27 cellular contexts compared by ENCODE assay signal in the genomic region with DNA sequence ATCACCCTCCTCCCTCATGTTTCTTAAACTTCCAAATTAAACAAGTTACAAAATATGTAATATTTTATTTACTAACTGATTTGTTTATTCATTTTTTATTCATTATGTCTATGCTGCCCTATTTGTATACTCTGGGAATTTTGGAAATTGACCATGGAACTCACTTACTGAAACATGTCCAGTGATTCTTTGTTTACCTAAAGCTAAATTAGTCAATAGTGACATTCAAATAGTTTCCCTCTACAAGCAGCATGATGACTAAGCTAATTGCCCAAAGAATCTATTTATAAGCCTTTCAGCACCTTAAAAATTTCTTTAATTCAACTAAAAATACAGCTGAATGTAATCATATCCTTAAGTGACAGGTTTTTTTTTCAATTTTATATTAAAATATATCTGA.
"Had no signal": no experiment of that assay in that cellular context is flagged by ENCODE, and none has a peak within 500 bp of the region (broad histone marks: within the 10 kb centered on the region; RNA-seq: fewer than 3 reads in every experiment).

No MANE protein-coding gene starts in this region.

- H3K36me3 ChIP-seq: ascending aorta, heart right ventricle, neural progenitor cell, right atrium auricular region, stomach, upper lobe of left lung had no signal

- H3K4me1 ChIP-seq: ascending aorta, heart right ventricle, neural progenitor cell, right atrium auricular region, stomach, testis, upper lobe of left lung had no signal

- H3K4me3 ChIP-seq: ascending aorta, heart right ventricle, mucosa of descending colon, neural progenitor cell, right atrium auricular region, stomach, testis, upper lobe of left lung had no signal

- H3K9me3 ChIP-seq: ascending aorta, heart right ventricle, mucosa of descending colon, right atrium auricular region, stomach, testis, upper lobe of left lung had no signal

- H3K27me3 Mint-ChIP-seq: activated naive CD4-positive, alpha-beta T cell treated with anti-CD3 and anti-CD28 coated beads, Interleukin-2, amount 10 ng/mL, durations not matched to agents 7 days and 5 days; activated naive CD8-positive, alpha-beta T cell treated with anti-CD3 and anti-CD28 coated beads, Interleukin-2, amount 50 U/mL, for 24 hours; memory B cell; naive thymus-derived CD4-positive, alpha-beta T cell; progenitor cell of endocrine pancreas had no signal

- H3K36me3 Mint-ChIP-seq: activated naive CD4-positive, alpha-beta T cell treated with anti-CD3 and anti-CD28 coated beads, Interleukin-2, amount 10 ng/mL, durations not matched to agents 7 days and 5 days; immature natural killer cell; memory B cell; naive thymus-derived CD4-positive, alpha-beta T cell; neural progenitor cell; stimulated activated effector memory CD8-positive, alpha-beta T cell treated with anti-CD3 and anti-CD28 coated beads, Interleukin-12 subunit alpha, Interleukin-12 subunit beta, amount 100 ng/mL, for 72 hours had no signal

- H3K4me3 Mint-ChIP-seq: activated naive CD4-positive, alpha-beta T cell treated with anti-CD3 and anti-CD28 coated beads, Interleukin-2, amount 10 ng/mL, durations not matched to agents 7 days and 5 days; activated naive CD8-positive, alpha-beta T cell treated with anti-CD3 and anti-CD28 coated beads, Interleukin-2, amount 50 U/mL, for 24 hours; immature natural killer cell; memory B cell; naive thymus-derived CD4-positive, alpha-beta T cell; neural progenitor cell; stimulated activated effector memory CD8-positive, alpha-beta T cell treated with anti-CD3 and anti-CD28 coated beads, Interleukin-12 subunit alpha, Interleukin-12 subunit beta, amount 100 ng/mL, for 72 hours had no signal

- H3K27me3 ChIP-seq: ascending aorta, heart right ventricle, neural progenitor cell, right atrium auricular region, stomach, testis, upper lobe of left lung had no signal

- DNase-seq: activated CD4-positive, alpha-beta T cell treated with anti-CD3 and anti-CD28 coated beads, Interleukin-2, amount 50 U/mL, for 1 hour; activated CD4-positive, CD25-positive, alpha-beta regulatory T cell treated with anti-CD3 and anti-CD28 coated beads, Interleukin-2, amount 50 U/mL, for 72 hours; activated CD8-positive, alpha-beta memory T cell treated with anti-CD3 and anti-CD28 coated beads, Interleukin-2, amount 50 U/mL, for 4 hours; activated effector memory CD4-positive, alpha-beta T cell treated with Interleukin-2 at 50 U/mL for 16 hours; activated naive CD4-positive, alpha-beta T cell treated with anti-CD3 and anti-CD28 coated beads, Interleukin-2, amount 10 ng/mL, durations not matched to agents 7 days and 5 days; activated naive CD8-positive, alpha-beta T cell treated with anti-CD3 and anti-CD28 coated beads, Interleukin-2, amount 50 U/mL, for 24 hours; activated T-cell treated with anti-CD3 and anti-CD28 coated beads, Interleukin-2, amount 50 U/mL, for 48 hours; cortex of kidney; effector CD4-positive, alpha-beta T cell; heart right ventricle; immature natural killer cell; kidney glomerular epithelial cell; left ventricle myocardium superior; naive thymus-derived CD4-positive, alpha-beta T cell; small intestine; stimulated activated CD4-positive, alpha-beta T cell treated with anti-CD3 and anti-CD28 coated beads, Interleukin-4, amount 100 ng/mL, for 24 hours; stomach; testis; upper lobe of left lung had no signal

- H3K9me3 Mint-ChIP-seq: memory B cell, neural progenitor cell had no signal

- H3K27ac ChIP-seq: ascending aorta, heart right ventricle, neural progenitor cell, right atrium auricular region, testis, upper lobe of left lung, VCaP had no signal

- H3K27ac Mint-ChIP-seq: activated naive CD4-positive, alpha-beta T cell treated with anti-CD3 and anti-CD28 coated beads, Interleukin-2, amount 10 ng/mL, durations not matched to agents 7 days and 5 days; activated naive CD8-positive, alpha-beta T cell treated with anti-CD3 and anti-CD28 coated beads, Interleukin-2, amount 50 U/mL, for 24 hours; immature natural killer cell; memory B cell; naive thymus-derived CD4-positive, alpha-beta T cell; neural progenitor cell; progenitor cell of endocrine pancreas; stimulated activated effector memory CD8-positive, alpha-beta T cell treated with anti-CD3 and anti-CD28 coated beads, Interleukin-12 subunit alpha, Interleukin-12 subunit beta, amount 100 ng/mL, for 72 hours had no signal

- ATAC-seq: activated naive CD8-positive, alpha-beta T cell treated with anti-CD3 and anti-CD28 coated beads, Interleukin-2, amount 50 U/mL, for 24 hours; heart right ventricle; left ventricle myocardium superior; mucosa of descending colon; naive thymus-derived CD4-positive, alpha-beta T cell; stimulated activated effector memory CD8-positive, alpha-beta T cell treated with anti-CD3 and anti-CD28 coated beads, Interleukin-12 subunit alpha, Interleukin-12 subunit beta, amount 100 ng/mL, for 72 hours had no signal

- H3K4me1 Mint-ChIP-seq: activated naive CD4-positive, alpha-beta T cell treated with anti-CD3 and anti-CD28 coated beads, Interleukin-2, amount 10 ng/mL, durations not matched to agents 7 days and 5 days; activated naive CD8-positive, alpha-beta T cell treated with anti-CD3 and anti-CD28 coated beads, Interleukin-2, amount 50 U/mL, for 24 hours; immature natural killer cell; memory B cell; naive thymus-derived CD4-positive, alpha-beta T cell; neural progenitor cell; stimulated activated effector memory CD8-positive, alpha-beta T cell treated with anti-CD3 and anti-CD28 coated beads, Interleukin-12 subunit alpha, Interleukin-12 subunit beta, amount 100 ng/mL, for 72 hours had no signal
